ENCODE assay signal across 8 cellular contexts in the genomic region with DNA sequence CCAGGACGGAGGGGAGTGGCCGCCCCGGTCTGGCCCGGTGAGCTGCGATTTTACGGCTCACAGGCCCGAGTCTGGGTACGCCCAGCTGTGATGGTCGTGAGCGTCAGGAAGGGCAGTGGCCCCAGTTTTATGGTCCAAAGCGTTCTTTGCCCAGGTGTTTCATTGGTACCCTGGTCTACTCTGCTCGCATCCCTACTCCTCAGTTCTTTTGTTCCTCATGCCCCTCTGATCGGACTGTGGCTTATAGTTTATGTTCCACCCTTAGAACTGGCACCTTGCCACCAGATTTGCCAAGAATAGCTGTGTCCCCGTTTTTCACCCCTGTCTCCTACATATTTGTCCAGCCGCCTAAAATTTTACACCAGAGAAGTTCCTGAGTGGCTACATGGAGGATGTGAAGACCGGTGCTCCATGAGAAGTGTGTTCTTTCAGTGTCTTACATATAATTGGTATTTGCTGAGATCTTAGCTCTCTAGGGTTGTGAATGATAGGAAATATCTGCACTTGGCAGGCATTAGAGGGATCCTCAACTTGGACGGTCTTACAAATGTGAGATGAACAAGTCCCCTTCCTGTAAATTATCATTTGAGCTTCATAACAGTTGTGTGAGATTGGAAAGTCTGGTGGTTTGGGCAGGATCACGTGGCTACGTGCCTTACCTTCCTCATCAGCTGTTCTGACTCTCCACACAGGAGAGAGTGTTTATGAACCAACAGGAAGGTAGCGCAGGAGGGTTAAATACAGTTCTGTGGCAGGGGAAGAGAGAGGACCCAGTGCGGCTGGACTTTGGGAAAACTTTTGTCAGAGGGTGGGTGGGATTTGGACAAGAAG. TPM values are rescaled to one million over a fixed set of nuclear protein-coding genes. Genes with fewer than 3 reads are reported as not detected.
DNase-seq lines count a peak whose midpoint lies in the region; ATAC-seq, FAIRE-seq and TF ChIP-seq lines count a peak whose summit lies in the region.

No MANE protein-coding gene starts in this region.

- H3K36me3 ChIP-seq in rectal smooth muscle tissue (ENCODE audit: control insufficient read depth, insufficient read depth, low read length) = no peaks in the 10 kb centered on the region

- POLR2A ChIA-PET in RWPE1 (lab: Yijun Ruan, JAX; ENCODE audit: low non-redundant PET) = interaction anchor here (0.6 to 1.0 kb wide), 2 partner anchors 20 to 272 kb away, joined by 3 to 6 read pairs; no protein-coding TSS in a partner anchor

- H3K9me3 Mint-ChIP-seq in activated naive CD4-positive, alpha-beta T cell treated with anti-CD3 and anti-CD28 coated beads, Interleukin-2, amount 50 U/mL, for 72 hours = no peaks in the 10 kb centered on the region

- H3K27ac ChIP-seq in RWPE1 (peak overlapping the region; percentile 98), rectal smooth muscle tissue (ENCODE audit: low read depth, low read length) (peak overlapping the region; percentile 82)

- H3K27me3 ChIP-seq in rectal smooth muscle tissue (ENCODE audit: control insufficient read depth, insufficient read depth, low read length) = no peaks in the 10 kb centered on the region

- peak in 1 of 2 donors; percentile 39 for DNase-seq in activated naive CD4-positive, alpha-beta T cell treated with anti-CD3 and anti-CD28 coated beads, Interleukin-2, amount 50 U/mL, for 72 hours (ENCODE audit: low spot score in 2 of 2)
- no peak for DNase-seq in activated naive CD4-positive, alpha-beta T cell treated with anti-CD3 and anti-CD28 coated beads, Interleukin-2, amount 50 U/mL, for 16 hours
- DNase-seq in RWPE1 (ENCODE audit: low spot score) (peak; percentile 84), fibroblast of villous mesenchyme (ENCODE audit: low read depth) (peak; percentile 51), RCC 7860 (ENCODE audit: low spot score) (no peak), middle frontal gyrus (ENCODE audit: extremely low spot score, low spot score) (no peak)

- peak overlapping the region; percentile 34 for H3K9ac ChIP-seq in rectal smooth muscle tissue (ENCODE audit: low read length)

- TF ChIP-seq CTCF in RWPE1 (conservative IDR thresholded peaks at IDR 0.05; ENCODE audit: low read depth) (no peak), fibroblast of villous mesenchyme (IDR thresholded peaks at IDR 0.05; ENCODE audit: insufficient read depth, low read depth, low read length) (no peak)

- CTCF ChIA-PET in RWPE1 (lab: Yijun Ruan, JAX) = interaction anchor here (0.6 to 1.1 kb wide), 4 partner anchors 21 to 692 kb away, joined by 3 to 5 read pairs (median 3); no protein-coding TSS in a partner anchor

- peaks cover 0 to 8% of the 10 kb centered on the region in 2 donors for H3K36me3 Mint-ChIP-seq in activated naive CD4-positive, alpha-beta T cell treated with anti-CD3 and anti-CD28 coated beads, Interleukin-2, amount 50 U/mL, for 72 hours

- H3K4me3 ChIP-seq in fibroblast of villous mesenchyme (ENCODE audit: low read depth, low read length) (peak overlapping the region; percentile 74), rectal smooth muscle tissue (ENCODE audit: low read length) (peak overlapping the region; percentile 86)

- H3K4me1 ChIP-seq in rectal smooth muscle tissue (ENCODE audit: control insufficient read depth, insufficient read depth, low read length) = peaks cover 17% of the 10 kb centered on the region

- FAIRE-seq in RCC 7860 (lab: Jason Lieb, UNC) = no peak

- H3K27ac Mint-ChIP-seq in activated naive CD4-positive, alpha-beta T cell treated with anti-CD3 and anti-CD28 coated beads, Interleukin-2, amount 50 U/mL, for 72 hours = no peak overlapping the region

- peak; percentile 20 to 43 for ATAC-seq in activated naive CD4-positive, alpha-beta T cell treated with anti-CD3 and anti-CD28 coated beads, Interleukin-2, amount 50 U/mL, for 72 hours
- no peak for ATAC-seq in HG02840 (IDR thresholded peaks at IDR 0.05; ENCODE audit: low FRiP score, unreplicated experiment)

RNA-seq across cellular contexts. Expression of gene PANX1, which starts 1.1 kb away (rescaled TPM):
- 10 to 100 TPM in 1 of 2 donors, 1 to 10 TPM in 1; 4.8 to 10.7 TPM for total RNA-seq in activated naive CD4-positive, alpha-beta T cell treated with anti-CD3 and anti-CD28 coated beads, Interleukin-2, amount 50 U/mL, for 72 hours
- total RNA-seq in fibroblast of villous mesenchyme = 87.9 and 92.4 TPM in 2 replicates

Comparison
In these comparisons a context has a peak if more than half of its experiments do, and no peak if none do; other contexts are left out.
1. DNase-seq: peak in RWPE1 (single experiment) and fibroblast of villous mesenchyme (single experiment); none in activated naive CD4-positive, alpha-beta T cell treated with anti-CD3 and anti-CD28 coated beads, Interleukin-2, amount 50 U/mL, for 16 hours (single experiment), RCC 7860 (single experiment) and middle frontal gyrus (single experiment).